Comparison of ENCODE assay signal across 33 cellular contexts in the genomic region with DNA sequence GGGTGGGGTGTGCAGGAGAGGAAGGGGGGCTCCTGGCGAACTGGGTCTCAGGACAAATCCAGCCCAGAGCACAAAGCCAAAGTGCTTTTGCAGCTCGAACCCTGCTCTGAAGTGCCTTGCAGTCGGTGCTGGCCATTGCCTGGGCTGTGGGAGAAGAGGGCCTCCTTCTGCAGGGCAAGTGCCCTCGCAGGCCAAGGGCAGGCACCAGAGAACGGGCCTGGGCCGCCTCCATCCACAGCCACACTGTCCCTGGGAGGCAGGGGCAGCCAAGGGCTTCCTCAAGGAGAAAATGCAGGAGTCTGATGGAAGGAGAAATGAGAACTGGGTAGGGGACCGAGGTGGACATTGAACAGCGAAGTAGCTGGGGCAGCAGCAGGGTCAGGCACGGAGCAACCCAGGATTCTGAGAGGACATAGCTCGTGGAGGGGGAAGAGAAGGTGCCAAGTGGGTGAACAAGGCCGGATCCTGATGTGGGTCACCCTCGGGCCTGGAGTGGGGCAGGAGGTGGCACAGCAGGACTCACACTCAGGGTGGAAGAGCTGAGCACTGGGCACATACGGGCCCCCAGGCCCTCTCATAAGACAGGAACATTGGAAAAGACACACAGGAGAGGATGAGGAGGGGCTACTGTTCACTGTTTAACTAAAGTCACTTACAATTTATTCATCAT.
"Had no signal": no experiment of that assay in that cellular context is flagged by ENCODE, and none has a peak within 500 bp of the region (broad histone marks: within the 10 kb centered on the region; RNA-seq: fewer than 3 reads in every experiment).

No MANE protein-coding gene starts in this region.

- H3K27ac ChIP-seq: ascending aorta, cardiac muscle cell, RWPE1, WERI-Rb-1 had no signal

- H3K9me3 Mint-ChIP-seq: activated CD4-positive, alpha-beta memory T cell treated with anti-CD3 and anti-CD28 coated beads, Interleukin-2, amount 10 ng/mL, durations not matched to agents 7 days and 5 days; activated naive CD8-positive, alpha-beta T cell treated with anti-CD3 and anti-CD28 coated beads for 36 hours; activated T-cell treated with anti-CD3 and anti-CD28 coated beads, Interleukin-2, amount 50 U/mL, for 72 hours; activated T-helper 17 cell treated with anti-CD3 and anti-CD28 coated beads, Interleukin-2, amount 50 U/mL, for 72 hours had no signal

- H3K4me1 Mint-ChIP-seq: activated CD4-positive, alpha-beta memory T cell treated with anti-CD3 and anti-CD28 coated beads, Interleukin-2, amount 10 ng/mL, durations not matched to agents 7 days and 5 days; activated CD8-positive, alpha-beta memory T cell treated with anti-CD3 and anti-CD28 coated beads, Interleukin-2, amount 10 ng/mL, durations not matched to agents 7 days and 5 days; activated naive CD8-positive, alpha-beta T cell treated with anti-CD3 and anti-CD28 coated beads for 36 hours; activated T-helper 17 cell treated with anti-CD3 and anti-CD28 coated beads, Interleukin-2, amount 50 U/mL, for 72 hours had no signal

- H3K36me3 Mint-ChIP-seq: activated CD8-positive, alpha-beta memory T cell treated with anti-CD3 and anti-CD28 coated beads, Interleukin-2, amount 10 ng/mL, durations not matched to agents 7 days and 5 days; activated naive CD8-positive, alpha-beta T cell treated with anti-CD3 and anti-CD28 coated beads for 36 hours had no signal

- H3K9me3 ChIP-seq: ascending aorta had no signal

- H3K4me1 ChIP-seq: ascending aorta had no signal

- ATAC-seq: activated CD8-positive, alpha-beta memory T cell treated with anti-CD3 and anti-CD28 coated beads, Interleukin-2, amount 10 ng/mL, durations not matched to agents 7 days and 5 days; activated T-cell treated with anti-CD3 and anti-CD28 coated beads, Interleukin-2, amount 50 U/mL, for 72 hours; activated T-helper 17 cell treated with anti-CD3 and anti-CD28 coated beads, Interleukin-2, amount 50 U/mL, for 72 hours; K562; PC-3; Right ventricle myocardium inferior had no signal

- H3K27me3 ChIP-seq: ascending aorta, cardiac muscle cell had no signal

- DNase-seq: activated CD4-positive, alpha-beta memory T cell treated with anti-CD3 and anti-CD28 coated beads, Interleukin-2, amount 10 ng/mL, durations not matched to agents 7 days and 5 days; activated CD4-positive, alpha-beta T cell treated with anti-CD3 and anti-CD28 coated beads for 1 hour; activated CD4-positive, alpha-beta T cell treated with anti-CD3 and anti-CD28 coated beads for 48 hours; activated CD4-positive, CD25-positive, alpha-beta regulatory T cell; activated CD8-positive, alpha-beta memory T cell treated with anti-CD3 and anti-CD28 coated beads for 24 hours; activated CD8-positive, alpha-beta memory T cell treated with anti-CD3 and anti-CD28 coated beads, Interleukin-2, amount 10 ng/mL, durations not matched to agents 7 days and 5 days; activated effector memory CD4-positive, alpha-beta T cell treated with anti-CD3 and anti-CD28 coated beads, Interleukin-2, amount 50 U/mL, for 16 hours; activated naive CD4-positive, alpha-beta T cell; activated naive CD4-positive, alpha-beta T cell treated with anti-CD3 and anti-CD28 coated beads, Interleukin-2, amount 50 U/mL, for 16 hours; activated naive CD8-positive, alpha-beta T cell treated with anti-CD3 and anti-CD28 coated beads for 36 hours; activated T-cell treated with anti-CD3 and anti-CD28 coated beads, Interleukin-2, amount 50 U/mL, for 1 hour; activated T-cell treated with anti-CD3 and anti-CD28 coated beads, Interleukin-2, amount 50 U/mL, for 72 hours; amniotic stem cell; NCI-H1092 treated with DMSO at 0.1 percent for 48 hours; NCI-H1417; NCI-H146; NCI-H187; NCI-H2029 treated with DMSO at 0.1 percent for 48 hours; NCI-H2107; NCI-H2171; NCI-H510A; NCI-H526; NCI-H748 treated with DMSO at 0.1 percent for 48 hours; NK-92 treated with Interleukin-12 subunit alpha and Interleukin-12 subunit beta, amount 100 ng/mL, for 24 hours; PC-3; T1000; WERI-Rb-1 had no signal

- H3K4me3 ChIP-seq: ascending aorta, cardiac muscle cell, K562 had no signal

- H3K27me3 Mint-ChIP-seq: activated CD4-positive, alpha-beta memory T cell treated with anti-CD3 and anti-CD28 coated beads, Interleukin-2, amount 10 ng/mL, durations not matched to agents 7 days and 5 days; activated CD8-positive, alpha-beta memory T cell treated with anti-CD3 and anti-CD28 coated beads, Interleukin-2, amount 10 ng/mL, durations not matched to agents 7 days and 5 days; activated naive CD8-positive, alpha-beta T cell treated with anti-CD3 and anti-CD28 coated beads for 36 hours; activated T-helper 17 cell treated with anti-CD3 and anti-CD28 coated beads, Interleukin-2, amount 50 U/mL, for 72 hours had no signal

- H3K27ac Mint-ChIP-seq: activated CD4-positive, alpha-beta memory T cell treated with anti-CD3 and anti-CD28 coated beads, Interleukin-2, amount 10 ng/mL, durations not matched to agents 7 days and 5 days; activated CD8-positive, alpha-beta memory T cell treated with anti-CD3 and anti-CD28 coated beads, Interleukin-2, amount 10 ng/mL, durations not matched to agents 7 days and 5 days; activated naive CD8-positive, alpha-beta T cell treated with anti-CD3 and anti-CD28 coated beads for 36 hours; activated T-cell treated with anti-CD3 and anti-CD28 coated beads, Interleukin-2, amount 50 U/mL, for 72 hours; activated T-helper 17 cell treated with anti-CD3 and anti-CD28 coated beads, Interleukin-2, amount 50 U/mL, for 72 hours had no signal

- H3K36me3 ChIP-seq: ascending aorta, cardiac muscle cell, WERI-Rb-1 had no signal

- H3K4me3 Mint-ChIP-seq: activated CD4-positive, alpha-beta memory T cell treated with anti-CD3 and anti-CD28 coated beads, Interleukin-2, amount 10 ng/mL, durations not matched to agents 7 days and 5 days; activated CD8-positive, alpha-beta memory T cell treated with anti-CD3 and anti-CD28 coated beads, Interleukin-2, amount 10 ng/mL, durations not matched to agents 7 days and 5 days; activated naive CD8-positive, alpha-beta T cell treated with anti-CD3 and anti-CD28 coated beads for 36 hours; activated T-cell treated with anti-CD3 and anti-CD28 coated beads, Interleukin-2, amount 50 U/mL, for 72 hours; activated T-helper 17 cell treated with anti-CD3 and anti-CD28 coated beads, Interleukin-2, amount 50 U/mL, for 72 hours had no signal
